In genomic region chr7:128136215-128136597, GRCh38 we compare ENCODE assay signal across 8 cellular contexts.
DNase-seq lines count a peak whose midpoint lies in the region; ATAC-seq and TF ChIP-seq lines count a peak whose summit lies in the region.

No MANE protein-coding gene starts in this region.

- H2BK15ac ChIP-seq in mesendoderm (replicated peaks; ENCODE audit: low read depth) = no peak overlapping the region

- H4K8ac ChIP-seq in mesendoderm (ENCODE audit: low read depth, low read length) = no peak overlapping the region

- peak overlapping the region; percentile 84 for H3K4me2 ChIP-seq in mesendoderm (ENCODE audit: low read length)

- no peak overlapping the region for H3K23ac ChIP-seq in mesendoderm (ENCODE audit: low read length)

- H3K18ac ChIP-seq in mesendoderm (ENCODE audit: low read length) = no peak overlapping the region

- H3K4me3 ChIP-seq in mesendoderm (ENCODE audit: low read length) = peak overlapping the region; percentile 24

- no CpG with 5 or more reads among the region's 22 CpGs for WGBS in mesendoderm (ENCODE audit: extremely low coverage, insufficient coverage, low lambda C conversion rate)

- H3K9ac ChIP-seq in mesendoderm (ENCODE audit: low read length) = peak overlapping the region; percentile 41

- no peaks in the 10 kb centered on the region for H3K79me2 ChIP-seq in mesendoderm (ENCODE audit: control insufficient read depth, insufficient read depth, low read length)

- peaks cover 8% of the 10 kb centered on the region for H3K27me3 ChIP-seq in mesendoderm (ENCODE audit: insufficient read depth, low read length, poor library complexity)

- H3K4me1 Mint-ChIP-seq in CD14-positive monocyte (peaks cover 36% of the 10 kb centered on the region), MCF 10A (ENCODE audit: insufficient read depth, unreplicated experiment) (no peaks in the 10 kb centered on the region)

- no peak overlapping the region for H4K5ac ChIP-seq in mesendoderm (ENCODE audit: low read length)

- peaks cover 7 to 14% of the 10 kb centered on the region in 2 donors for H3K36me3 Mint-ChIP-seq in CD14-positive monocyte
- H3K36me3 Mint-ChIP-seq in MCF 10A (ENCODE audit: insufficient read depth, unreplicated experiment) = no peaks in the 10 kb centered on the region

- peak overlapping the region; percentile 86 for H3K56ac ChIP-seq in mesendoderm (ENCODE audit: low read length)

- intact Hi-C loops in CD14-positive monocyte (cut with micrococcal nuclease) = no loop called here
- intact Hi-C loops in MCF 10A (cut with micrococcal nuclease) = loop anchor here (5.0 kb wide), 1 partner anchor 186 kb away; no protein-coding TSS in a partner anchor

- H2AK5ac ChIP-seq in mesendoderm (ENCODE audit: low read length) = no peak overlapping the region

- H3K27me3 Mint-ChIP-seq in CD14-positive monocyte (ENCODE audit: low read depth in 3 of 3) (peaks cover 61 to 72% (median 65%) of the 10 kb centered on the region in 3 donors), MCF 10A (ENCODE audit: insufficient read depth, unreplicated experiment) (peaks cover 38% of the 10 kb centered on the region)

- H3K27ac Mint-ChIP-seq in CD14-positive monocyte (peak overlapping the region in 4 of 7 donors; percentile 24 to 69 (median 44)), MCF 10A (ENCODE audit: low read depth, unreplicated experiment) (no peak overlapping the region)

- ATAC-seq in HG03025 (IDR thresholded peaks at IDR 0.05; ENCODE audit: low FRiP score, unreplicated experiment) (peak; percentile 14), HG03108 (IDR thresholded peaks at IDR 0.05; ENCODE audit: unreplicated experiment) (no peak), HG02840 (IDR thresholded peaks at IDR 0.05; ENCODE audit: low FRiP score, unreplicated experiment) (no peak)

- no peak overlapping the region for H2BK5ac ChIP-seq in mesendoderm (ENCODE audit: low read length)

- H2BK120ac ChIP-seq in mesendoderm (ENCODE audit: low read depth, low read length) = no peak overlapping the region

- CTCF ChIA-PET in MCF 10A (lab: Yijun Ruan, JAX) = interaction anchor here (0.6 to 6.6 kb wide), 48 partner anchors 8 to 1354 kb away, joined by 3 to 188 read pairs (median 4); no protein-coding TSS in a partner anchor

- no peak overlapping the region for H3K27ac ChIP-seq in mesendoderm (ENCODE audit: low read depth, low read length)

- H3K4me3 Mint-ChIP-seq in CD14-positive monocyte (peak overlapping the region; percentile 76 to 88), MCF 10A (ENCODE audit: unreplicated experiment) (peak overlapping the region; percentile 59)

- H3K36me3 ChIP-seq in mesendoderm (ENCODE audit: control insufficient read depth, insufficient read depth, low read length) = no peaks in the 10 kb centered on the region

- POLR2A ChIA-PET in MCF 10A (lab: Yijun Ruan, JAX) = interaction anchor here (1.2 to 2.4 kb wide), 2 partner anchors 29 to 73 kb away, joined by 3 to 20 read pairs; no protein-coding TSS in a partner anchor

- H3K9me3 Mint-ChIP-seq in CD14-positive monocyte (peaks cover 0 to 17% (median 13%) of the 10 kb centered on the region in 7 donors), MCF 10A (ENCODE audit: unreplicated experiment) (no peaks in the 10 kb centered on the region)

- no TSS peak for BruUV-seq in MCF 10A (replicated peaks; lab: Mats Ljungman, UMichigan)

- no peaks in the 10 kb centered on the region for H3K4me1 ChIP-seq in mesendoderm (ENCODE audit: control insufficient read depth, low read depth, low read length)

- TF ChIP-seq CTCF in CD14-positive monocyte (IDR thresholded peaks at IDR 0.05) (no peak), MCF 10A (IDR thresholded peaks at IDR 0.05; ENCODE audit: unreplicated experiment) (no peak)

- DNase-seq in CD14-positive monocyte (ENCODE audit: low spot score) (no peak), MCF 10A (ENCODE audit: unreplicated experiment) (no peak), mesendoderm (peak; percentile 55), NCI-H446 treated with DMSO at 0.1 percent for 48 hours (lab: John Stamatoyannopoulos, UW) (no peak)
- no peak for DNase-seq in stimulated activated CD4-positive, alpha-beta T cell treated with anti-CD3 and anti-CD28 coated beads, Interleukin-15, amount 100 ng/mL, for 24 hours

- H3K79me1 ChIP-seq in mesendoderm (ENCODE audit: low read length) = no peaks in the 10 kb centered on the region

- no peak overlapping the region for H3K4ac ChIP-seq in mesendoderm (ENCODE audit: low read depth, low read length)
